In genomic region chr9:137018761-137019559, GRCh38 we compare ENCODE assay signal across 2 cellular contexts.
TF ChIP-seq lines count a peak whose summit lies in the region.

No MANE protein-coding gene starts in this region.

TF ChIP-seq in HEK293, 187 proteins besides CTCF, POLR2A, EP300 and RAD21:
- no peak for TF ChIP-seq ZNF280C (tag by site-specific recombination; IDR thresholded peaks at IDR 0.05)
- TF ChIP-seq ZBTB11 (tag by site-specific recombination; conservative IDR thresholded peaks at IDR 0.05; ENCODE audit: low read depth), result no peak
- peak; percentile 34; the same call in 1 of the 2 replicates for TF ChIP-seq ZNF600 (tag by site-specific recombination; IDR thresholded peaks at IDR 0.05)
- peak; percentile 64 for TF ChIP-seq PRDM10 (tag by site-specific recombination; IDR thresholded peaks at IDR 0.05)
- no peak for TF ChIP-seq MYNN (tag by site-specific recombination; IDR thresholded peaks at IDR 0.05; ENCODE audit: borderline replicate concordance)
- no peak for TF ChIP-seq PRDM1 (tag by site-specific recombination; IDR thresholded peaks at IDR 0.05)
- TF ChIP-seq KLF1 (tag by site-specific recombination; IDR thresholded peaks at IDR 0.05), result peak; percentile 19; the same call in 1 of the 2 replicates
- peak; percentile 38; the same call in 1 of the 2 replicates for TF ChIP-seq HIC1 (tag by site-specific recombination; IDR thresholded peaks at IDR 0.05)
- TF ChIP-seq KLF9 (tag by site-specific recombination; IDR thresholded peaks at IDR 0.05; ENCODE audit: low read depth), result 0 out of 2 replicates have a peak, but pooled peaks have one; percentile 1
TF ChIP-seq in HEK293: peak in this region for 5.

TF ChIP-seq in H1, 55 proteins besides CTCF, POLR2A, EP300 and RAD21:
- TF ChIP-seq E2F6 (IDR thresholded peaks at IDR 0.05), result no peak
